ENCODE assay signal across 8 cellular contexts in genomic region chr17:7884581-7885356, GRCh38. TPM values are rescaled to one million over a fixed set of nuclear protein-coding genes. Genes with fewer than 3 reads are reported as not detected.
DNase-seq lines count a peak whose midpoint lies in the region; ATAC-seq and TF ChIP-seq lines count a peak whose summit lies in the region.

No MANE protein-coding gene starts in this region.

- H3K27me3 Mint-ChIP-seq in nephron (ENCODE audit: low read depth) = no peaks in the 10 kb centered on the region

- WGBS in heart left ventricle, 4 donors = 1 to 3% (median 1%) methylated on average over 52 to 85 of the region's 99 CpGs

- H3K4me1 Mint-ChIP-seq in nephron = no peaks in the 10 kb centered on the region

- TF ChIP-seq POLR2A in heart left ventricle (IDR thresholded peaks at IDR 0.05) (no peak), uterus (IDR thresholded peaks at IDR 0.05) (no peak)

- peak overlapping the region; percentile 78 to 84 (median 83) for H3K4me3 Mint-ChIP-seq in nephron

- H3K27ac ChIP-seq in heart left ventricle = peak overlapping the region in 11 of 12 donors; percentile 57 to 98 (median 93)
- no peak overlapping the region for H3K27ac ChIP-seq in duodenal mucosa (ENCODE audit: low read depth, low read length)
- H3K27ac ChIP-seq in uterus = peak overlapping the region; percentile 97 to 98

- H3K27me3 ChIP-seq in heart left ventricle (no peaks in the 10 kb centered on the region), duodenal mucosa (ENCODE audit: control insufficient read depth in 1 of 2, insufficient read depth in 2 of 2, low read length in 2 of 2) (no peaks in the 10 kb centered on the region), uterus (no peaks in the 10 kb centered on the region)

- H3K9me3 ChIP-seq in heart left ventricle (no peaks in the 10 kb centered on the region), duodenal mucosa (ENCODE audit: control insufficient read depth in 1 of 2, low read length in 2 of 2) (no peaks in the 10 kb centered on the region), uterus (no peaks in the 10 kb centered on the region)

- H3K9me3 Mint-ChIP-seq in nephron = no peaks in the 10 kb centered on the region

- H3K9ac ChIP-seq in duodenal mucosa (ENCODE audit: low read depth in 1 of 2, low read length in 2 of 2) = no peak overlapping the region

- peaks cover 16 to 83% (median 40%) of the 10 kb centered on the region in 12 donors for H3K4me1 ChIP-seq in heart left ventricle
- peaks cover 50 to 55% of the 10 kb centered on the region in 2 donors for H3K4me1 ChIP-seq in duodenal mucosa (ENCODE audit: control insufficient read depth in 1 of 2, insufficient read depth in 2 of 2, low read length in 2 of 2)
- H3K4me1 ChIP-seq in uterus = peaks cover 10 to 18% of the 10 kb centered on the region in 2 donors

- peaks cover 6% of the 10 kb centered on the region for H3K36me3 Mint-ChIP-seq in nephron (ENCODE audit: low read depth)

- no peak overlapping the region for H3K27ac Mint-ChIP-seq in nephron

- TF ChIP-seq CTCF in heart left ventricle (IDR thresholded peaks at IDR 0.05) (no peak), nephron (IDR thresholded peaks at IDR 0.05; ENCODE audit: unreplicated experiment in 3 of 3) (no peak), uterus (IDR thresholded peaks at IDR 0.05) (no peak)

- H3K36me3 ChIP-seq in heart left ventricle (peaks cover 0 to 25% (median 5%) of the 10 kb centered on the region in 9 donors), duodenal mucosa (ENCODE audit: control insufficient read depth in 1 of 2, insufficient read depth in 2 of 2, low read length in 2 of 2) (peaks cover 4 to 5% of the 10 kb centered on the region in 2 donors), uterus (no peaks in the 10 kb centered on the region)

- peak in 3 of 5 donors; percentile 16 to 67 (median 26) for DNase-seq in heart left ventricle
- DNase-seq in Right ventricle myocardium inferior (ENCODE audit: missing footprints) = no peak
- DNase-seq in activated CD4-positive, alpha-beta T cell treated with anti-CD3 and anti-CD28 coated beads for 4 hours = peak; percentile 60 to 70
- peak in 1 of 2 donors; percentile 35 for DNase-seq in uterus
- DNase-seq in hippocampal formation (lab: John Stamatoyannopoulos, UW) = no peak

- ATAC-seq in heart left ventricle = no peak
- ATAC-seq in Right ventricle myocardium inferior = no peak
- ATAC-seq in HG03442 (IDR thresholded peaks at IDR 0.05; ENCODE audit: unreplicated experiment) = no peak

- H3K4me3 ChIP-seq in heart left ventricle (peak overlapping the region in 11 of 12 donors; percentile 57 to 86 (median 77)), duodenal mucosa (ENCODE audit: low read depth in 1 of 2, low read length in 2 of 2) (peak overlapping the region; percentile 15 to 66), uterus (peak overlapping the region; percentile 57 to 87)

- intact Hi-C loops in heart left ventricle (cut with DNase I) (loop anchor here in 1 of 10 donors (5.0 kb wide), 1 partner anchor 48 kb away; the partner anchor contains the start of genes CNTROB and TRAPPC1), Right ventricle myocardium inferior (cut with DNase I) (no loop called here), uterus (cut with DNase I; ENCODE audit: low total_unique reads) (no loop called here)

RNA-seq across cellular contexts. Expression of gene CHD3, which starts 3.8 kb away (rescaled TPM):
- total RNA-seq in heart left ventricle (10 to 100 TPM in 6 of 9 donors, 1 to 10 TPM in 3; 6.7 to 30.6 (median 13.6) TPM), Right ventricle myocardium inferior (18.0 TPM), uterus (100 to 1,000 TPM in 3 of 4 donors, 10 to 100 TPM in 1; 81.0 to 165 (median 133) TPM)
- polyA plus RNA-seq in heart left ventricle = 10 to 100 TPM; 17.5 to 17.9 TPM

RNA-seq across cellular contexts. Expression of gene CYB5D1, which starts 27.0 kb away (rescaled TPM):
- total RNA-seq in heart left ventricle (10 to 100 TPM in 8 of 9 donors, 1 to 10 TPM in 1; 9.3 to 20.4 (median 16.6) TPM), Right ventricle myocardium inferior (21.7 TPM), uterus (10 to 100 TPM in 3 of 4 donors, 1 to 10 TPM in 1; 3.1 to 17.6 (median 16.2) TPM)
- polyA plus RNA-seq in heart left ventricle = 10 to 100 TPM; 11.7 to 15.5 TPM

RNA-seq across cellular contexts. Expression of gene NAA38, which starts 27.4 kb away (rescaled TPM):
- 100 to 1,000 TPM in 1 of 9 donors, 10 to 100 TPM in 8; 60.9 to 141 (median 72.4) TPM for total RNA-seq in heart left ventricle
- 100 to 1,000 TPM in 1 of 2 donors, 10 to 100 TPM in 1; 75.2 to 179 TPM for polyA plus RNA-seq in heart left ventricle
- 105 TPM for total RNA-seq in Right ventricle myocardium inferior
- total RNA-seq in uterus = 10 to 100 TPM in 3 of 4 donors, 1 to 10 TPM in 1; 3.6 to 94.7 (median 48.1) TPM

RNA-seq across cellular contexts. Expression of gene TMEM88, which starts 29.9 kb away (rescaled TPM):
- total RNA-seq in heart left ventricle (100 to 1,000 TPM in 1 of 9 donors, 10 to 100 TPM in 8; 16.7 to 130 (median 27.0) TPM), Right ventricle myocardium inferior (35.4 TPM), uterus (10 to 100 TPM in 3 of 4 donors, 1 to 10 TPM in 1; 7.3 to 68.1 (median 28.1) TPM)
- polyA plus RNA-seq in heart left ventricle = 100 to 1,000 TPM in 1 of 2 donors, 10 to 100 TPM in 1; 97.7 to 112 TPM

RNA-seq across cellular contexts. Expression of gene RNF227, which starts 31.3 kb away (rescaled TPM):
- total RNA-seq in heart left ventricle (1 to 10 TPM in 5 of 9 donors, under 1 TPM in 4; 0.51 to 4.9 (median 1.1) TPM), Right ventricle myocardium inferior (0.70 TPM), uterus (1 to 10 TPM in 3 of 4 donors, under 1 TPM in 1; under 0.01 to 9.8 (median 5.3) TPM)
- polyA plus RNA-seq in heart left ventricle = under 1 TPM; 0.79 to 0.88 TPM

Comparison
In these comparisons a context has a peak if more than half of its experiments do, and no peak if none do; other contexts are left out.
1. DNase-seq: peak in heart left ventricle (3 of 5) and activated CD4-positive, alpha-beta T cell treated with anti-CD3 and anti-CD28 coated beads for 4 hours (2 of 2); none in Right ventricle myocardium inferior (single experiment) and hippocampal formation (0 of 2).
2. Peak in every context shown above with its lines, with median percentiles within 50 percentile points of each other: H3K4me3 ChIP-seq.